15 cellular contexts compared by ENCODE assay signal in genomic region chr1:192045038-192045575, GRCh38.
"Had no signal": no experiment of that assay in that cellular context is flagged by ENCODE, and none has a peak within 500 bp of the region (broad histone marks: within the 10 kb centered on the region; RNA-seq: fewer than 3 reads in every experiment).

No MANE protein-coding gene starts in this region.

- H3K4me1 ChIP-seq: foreskin keratinocyte, parathyroid adenoma had no signal

- H3K4me1 Mint-ChIP-seq: activated B cell treated with CpG ODN at 0.5 μM for 24 hours; activated naive CD4-positive, alpha-beta T cell treated with anti-CD3 and anti-CD28 coated beads, Interleukin-2, amount 50 U/mL, for 24 hours; stimulated activated effector memory CD8-positive, alpha-beta T cell treated with anti-CD3 and anti-CD28 coated beads, Interleukin-12 subunit alpha, Interleukin-12 subunit beta, amount 100 ng/mL, for 72 hours had no signal

- H3K9ac ChIP-seq: parathyroid adenoma had no signal

- DNase-seq: activated B cell treated with CpG ODN at 0.5 μM for 24 hours; activated CD4-positive, alpha-beta T cell treated with anti-CD3 and anti-CD28 coated beads for 48 hours; activated CD8-positive, alpha-beta memory T cell treated with anti-CD3 and anti-CD28 coated beads, Interleukin-2, amount 50 U/mL, for 4 hours; activated CD8-positive, alpha-beta T cell treated with anti-CD3 and anti-CD28 coated beads, Interleukin-2, amount 10 ng/mL, durations not matched to agents 7 days and 5 days; activated effector memory CD4-positive, alpha-beta T cell treated with anti-CD3 and anti-CD28 coated beads, Interleukin-2, amount 50 U/mL, for 16 hours; activated T-cell treated with anti-CD3 and anti-CD28 coated beads, Interleukin-2, amount 50 U/mL, for 48 hours; caudate nucleus; effector CD4-positive, alpha-beta T cell; foreskin keratinocyte; stimulated activated CD4-positive, alpha-beta T cell treated with anti-CD3 and anti-CD28 coated beads, Interleukin-12 subunit alpha, Interleukin-12 subunit beta, amount 100 ng/mL, for 4 hours; stimulated activated CD4-positive, alpha-beta T cell treated with anti-CD3 and anti-CD28 coated beads, Interleukin-2, amount 100 ng/mL, for 24 hours had no signal

- H3K27me3 Mint-ChIP-seq: activated B cell treated with CpG ODN at 0.5 μM for 24 hours; activated naive CD4-positive, alpha-beta T cell treated with anti-CD3 and anti-CD28 coated beads, Interleukin-2, amount 50 U/mL, for 24 hours had no signal

- H3K27ac ChIP-seq: coronary artery, foreskin keratinocyte, parathyroid adenoma had no signal

- H3K4me3 ChIP-seq: coronary artery had no signal

- H3K27ac Mint-ChIP-seq: activated B cell treated with CpG ODN at 0.5 μM for 24 hours; activated CD8-positive, alpha-beta T cell treated with anti-CD3 and anti-CD28 coated beads, Interleukin-2, amount 10 ng/mL, durations not matched to agents 7 days and 5 days; activated naive CD4-positive, alpha-beta T cell treated with anti-CD3 and anti-CD28 coated beads, Interleukin-2, amount 50 U/mL, for 24 hours; stimulated activated effector memory CD8-positive, alpha-beta T cell treated with anti-CD3 and anti-CD28 coated beads, Interleukin-12 subunit alpha, Interleukin-12 subunit beta, amount 100 ng/mL, for 72 hours had no signal

- H3K36me3 Mint-ChIP-seq: activated naive CD4-positive, alpha-beta T cell treated with anti-CD3 and anti-CD28 coated beads, Interleukin-2, amount 50 U/mL, for 24 hours; stimulated activated effector memory CD8-positive, alpha-beta T cell treated with anti-CD3 and anti-CD28 coated beads, Interleukin-12 subunit alpha, Interleukin-12 subunit beta, amount 100 ng/mL, for 72 hours had no signal

- H3K4me3 Mint-ChIP-seq: activated B cell treated with CpG ODN at 0.5 μM for 24 hours; activated CD8-positive, alpha-beta T cell treated with anti-CD3 and anti-CD28 coated beads, Interleukin-2, amount 10 ng/mL, durations not matched to agents 7 days and 5 days; activated naive CD4-positive, alpha-beta T cell treated with anti-CD3 and anti-CD28 coated beads, Interleukin-2, amount 50 U/mL, for 24 hours; stimulated activated effector memory CD8-positive, alpha-beta T cell treated with anti-CD3 and anti-CD28 coated beads, Interleukin-12 subunit alpha, Interleukin-12 subunit beta, amount 100 ng/mL, for 72 hours had no signal

- H2AFZ ChIP-seq: parathyroid adenoma had no signal

- H3K9me3 Mint-ChIP-seq: activated B cell treated with CpG ODN at 0.5 μM for 24 hours; activated naive CD4-positive, alpha-beta T cell treated with anti-CD3 and anti-CD28 coated beads, Interleukin-2, amount 50 U/mL, for 24 hours had no signal

- H3K79me2 ChIP-seq: parathyroid adenoma had no signal
